8 cellular contexts compared by ENCODE assay signal in the genomic region with DNA sequence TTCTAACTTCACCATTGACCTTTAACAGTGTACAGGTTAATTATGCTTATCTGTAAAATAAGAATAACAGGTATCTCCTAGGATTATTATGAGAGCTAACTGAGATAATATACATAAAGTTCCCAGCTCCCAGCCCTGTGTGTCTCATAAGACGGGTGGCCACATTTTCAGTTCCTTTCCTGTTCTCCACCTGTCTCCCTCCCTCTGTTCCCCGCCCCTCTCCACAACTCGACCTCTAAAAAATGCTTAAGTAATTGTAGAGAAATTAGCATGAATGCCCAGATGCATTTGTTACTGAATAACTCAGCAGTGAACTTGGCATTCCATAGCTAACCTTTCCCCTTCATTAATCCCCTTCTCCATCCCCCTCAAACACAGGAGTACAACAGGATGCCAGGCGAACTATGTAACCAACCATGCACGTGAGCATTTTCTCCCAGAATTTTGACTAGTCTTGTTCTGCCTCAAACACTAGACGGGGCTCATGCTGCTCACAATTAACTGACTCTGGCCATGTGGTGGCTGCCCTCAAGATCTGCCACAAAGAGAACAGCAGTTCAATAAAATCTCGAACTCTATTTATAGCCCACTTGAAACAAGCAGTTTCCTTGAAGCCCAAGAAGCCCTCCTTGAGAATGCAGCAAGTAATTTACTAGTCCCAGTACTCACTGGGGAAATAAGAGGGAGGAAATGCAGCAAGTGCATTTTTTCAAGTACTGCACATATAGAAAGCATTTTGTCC.
DNase-seq lines count a peak whose midpoint lies in the region; ATAC-seq and TF ChIP-seq lines count a peak whose summit lies in the region.

No MANE protein-coding gene starts in this region.

- 28 to 33% methylated on average over 4 to 7 of the region's 7 CpGs for WGBS in transverse colon (ENCODE audit: low coverage in 1 of 2), 2 donors

- peak overlapping the region; percentile 38 for H3K27ac ChIP-seq in iPS-18a (ENCODE audit: low read length)
- H3K27ac ChIP-seq in transverse colon = peak overlapping the region in 2 of 4 donors; percentile 7 to 32

- in situ Hi-C loops in transverse colon (cut with MboI; ENCODE audit: low pct_ligation_motif_present in 1 of 4, low pct_unique_long_range_greater_than_20kb in 1 of 4, low sequenced_read_pairs in 3 of 4) = no loop called here

- H3K4me3 ChIP-seq in iPS-18a (ENCODE audit: low read length) = peak overlapping the region; percentile 21
- no peak overlapping the region for H3K4me3 ChIP-seq in transverse colon

- peak; percentile 24 for DNase-seq in transverse colon
- no peak for DNase-seq in KG1 (lab: John Stamatoyannopoulos, UW)

- TF ChIP-seq EP300 in transverse colon (IDR thresholded peaks at IDR 0.05; ENCODE audit: low read depth) = no peak

- no peak for TF ChIP-seq POLR2A in transverse colon (IDR thresholded peaks at IDR 0.05)

- peak overlapping the region; percentile 26 for H3K9ac ChIP-seq in iPS-18a (ENCODE audit: low read length)

- no peaks in the 10 kb centered on the region for H3K27me3 ChIP-seq in iPS-18a (ENCODE audit: control insufficient read depth, insufficient read depth, low read length)
- H3K27me3 ChIP-seq in transverse colon = no peaks in the 10 kb centered on the region

- H3K36me3 ChIP-seq in iPS-18a (ENCODE audit: control insufficient read depth, low read depth, low read length) (no peaks in the 10 kb centered on the region), transverse colon (no peaks in the 10 kb centered on the region)

- TF ChIP-seq CTCF in GM12874 (IDR thresholded peaks at IDR 0.05; ENCODE audit: insufficient read depth, low read depth, low read length) (0 out of 2 replicates have a peak, but pooled peaks have one; percentile 10), transverse colon (IDR thresholded peaks at IDR 0.05) (peak in 1 of 5 experiments; percentile 21)

- H3K9me3 ChIP-seq in iPS-18a (ENCODE audit: control insufficient read depth, low read depth, low read length) (no peaks in the 10 kb centered on the region), transverse colon (no peaks in the 10 kb centered on the region)

- peaks cover 34% of the 10 kb centered on the region for H3K4me1 ChIP-seq in iPS-18a (ENCODE audit: control insufficient read depth, low read depth, low read length)
- peaks cover 9 to 34% (median 17%) of the 10 kb centered on the region in 4 donors for H3K4me1 ChIP-seq in transverse colon

- peak; percentile 50 for ATAC-seq in HG03457 (IDR thresholded peaks at IDR 0.05; ENCODE audit: unreplicated experiment)
- ATAC-seq in SK-N-SH treated with all-trans-retinoic acid at 6 μM for 48 hours = peak; percentile 44; the same call in 2 of the 3 replicates
- ATAC-seq in GM18498 (IDR thresholded peaks at IDR 0.05; ENCODE audit: unreplicated experiment) = no peak
- ATAC-seq in GM18520 (IDR thresholded peaks at IDR 0.05; ENCODE audit: unreplicated experiment) = no peak

- intact Hi-C loops in transverse colon (cut with DNase I; ENCODE audit: low total_unique reads) = no loop called here

TF ChIP-seq in SK-N-SH treated with all-trans-retinoic acid at 6 μM for 48 hours, 23 proteins besides CTCF, POLR2A, EP300 and RAD21:
- TF ChIP-seq ESRRG (CRISPR knock-in tag; IDR thresholded peaks at IDR 0.05) (no peak), SNAI2 (CRISPR knock-in tag; IDR thresholded peaks at IDR 0.05) (no peak), ZFP3 (CRISPR knock-in tag; IDR thresholded peaks at IDR 0.05) (no peak), BACH2 (CRISPR knock-in tag; IDR thresholded peaks at IDR 0.05; ENCODE audit: borderline replicate concordance) (no peak), RARB (CRISPR knock-in tag; IDR thresholded peaks at IDR 0.05) (no peak), TCF4 (CRISPR knock-in tag; IDR thresholded peaks at IDR 0.05; ENCODE audit: borderline replicate concordance) (no peak), ZFP30 (CRISPR knock-in tag; IDR thresholded peaks at IDR 0.05) (no peak), GLIS3 (CRISPR knock-in tag; IDR thresholded peaks at IDR 0.05) (no peak)
- TF ChIP-seq, protein P1, sequence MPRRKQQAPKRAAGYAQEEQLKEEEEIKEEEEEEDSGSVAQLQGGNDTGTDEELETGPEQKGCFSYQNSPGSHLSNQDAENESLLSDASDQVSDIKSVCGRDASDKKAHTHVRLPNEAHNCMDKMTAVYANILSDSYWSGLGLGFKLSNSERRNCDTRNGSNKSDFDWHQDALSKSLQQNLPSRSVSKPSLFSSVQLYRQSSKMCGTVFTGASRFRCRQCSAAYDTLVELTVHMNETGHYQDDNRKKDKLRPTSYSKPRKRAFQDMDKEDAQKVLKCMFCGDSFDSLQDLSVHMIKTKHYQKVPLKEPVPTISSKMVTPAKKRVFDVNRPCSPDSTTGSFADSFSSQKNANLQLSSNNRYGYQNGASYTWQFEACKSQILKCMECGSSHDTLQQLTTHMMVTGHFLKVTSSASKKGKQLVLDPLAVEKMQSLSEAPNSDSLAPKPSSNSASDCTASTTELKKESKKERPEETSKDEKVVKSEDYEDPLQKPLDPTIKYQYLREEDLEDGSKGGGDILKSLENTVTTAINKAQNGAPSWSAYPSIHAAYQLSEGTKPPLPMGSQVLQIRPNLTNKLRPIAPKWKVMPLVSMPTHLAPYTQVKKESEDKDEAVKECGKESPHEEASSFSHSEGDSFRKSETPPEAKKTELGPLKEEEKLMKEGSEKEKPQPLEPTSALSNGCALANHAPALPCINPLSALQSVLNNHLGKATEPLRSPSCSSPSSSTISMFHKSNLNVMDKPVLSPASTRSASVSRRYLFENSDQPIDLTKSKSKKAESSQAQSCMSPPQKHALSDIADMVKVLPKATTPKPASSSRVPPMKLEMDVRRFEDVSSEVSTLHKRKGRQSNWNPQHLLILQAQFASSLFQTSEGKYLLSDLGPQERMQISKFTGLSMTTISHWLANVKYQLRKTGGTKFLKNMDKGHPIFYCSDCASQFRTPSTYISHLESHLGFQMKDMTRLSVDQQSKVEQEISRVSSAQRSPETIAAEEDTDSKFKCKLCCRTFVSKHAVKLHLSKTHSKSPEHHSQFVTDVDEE (CRISPR knock-in tag; IDR thresholded peaks at IDR 0.05) = no peak
TF ChIP-seq in SK-N-SH treated with all-trans-retinoic acid at 6 μM for 48 hours: peak in this region for 0.

Comparison
In these comparisons a context has a peak if more than half of its experiments do, and no peak if none do; other contexts are left out.
1. ATAC-seq: peak in HG03457 (single experiment) and SK-N-SH treated with all-trans-retinoic acid at 6 μM for 48 hours (single experiment); none in GM18498 (single experiment) and GM18520 (single experiment).